1 cellular context compared by ENCODE assay signal in genomic region chr10:72803119-72803505, GRCh38.
TF ChIP-seq lines count a peak whose summit lies in the region.

No MANE protein-coding gene starts in this region.

TF ChIP-seq in IMR-90, 13 proteins besides CTCF, POLR2A, EP300 and RAD21:
- no peak for TF ChIP-seq ELK1 (IDR thresholded peaks at IDR 0.05; ENCODE audit: borderline replicate concordance, low read depth, low read length)
- no peak for TF ChIP-seq MAFK (IDR thresholded peaks at IDR 0.05; ENCODE audit: low read depth, low read length)
- no peak for TF ChIP-seq NFE2L2 (IDR thresholded peaks at IDR 0.05; ENCODE audit: low read depth, low read length)
- no peak for TF ChIP-seq RFX5 (IDR thresholded peaks at IDR 0.05; ENCODE audit: low read depth, low read length)
- TF ChIP-seq CHD1 (IDR thresholded peaks at IDR 0.05; ENCODE audit: low read depth, low read length) = no peak
- TF ChIP-seq MAZ (IDR thresholded peaks at IDR 0.05; ENCODE audit: borderline replicate concordance, low read depth, low read length) = no peak
- no peak for TF ChIP-seq BHLHE40 (IDR thresholded peaks at IDR 0.05; ENCODE audit: low read depth, low read length)
TF ChIP-seq in IMR-90: peak in this region for 0.
